ENCODE assay signal across 13 cellular contexts in the genomic region with DNA sequence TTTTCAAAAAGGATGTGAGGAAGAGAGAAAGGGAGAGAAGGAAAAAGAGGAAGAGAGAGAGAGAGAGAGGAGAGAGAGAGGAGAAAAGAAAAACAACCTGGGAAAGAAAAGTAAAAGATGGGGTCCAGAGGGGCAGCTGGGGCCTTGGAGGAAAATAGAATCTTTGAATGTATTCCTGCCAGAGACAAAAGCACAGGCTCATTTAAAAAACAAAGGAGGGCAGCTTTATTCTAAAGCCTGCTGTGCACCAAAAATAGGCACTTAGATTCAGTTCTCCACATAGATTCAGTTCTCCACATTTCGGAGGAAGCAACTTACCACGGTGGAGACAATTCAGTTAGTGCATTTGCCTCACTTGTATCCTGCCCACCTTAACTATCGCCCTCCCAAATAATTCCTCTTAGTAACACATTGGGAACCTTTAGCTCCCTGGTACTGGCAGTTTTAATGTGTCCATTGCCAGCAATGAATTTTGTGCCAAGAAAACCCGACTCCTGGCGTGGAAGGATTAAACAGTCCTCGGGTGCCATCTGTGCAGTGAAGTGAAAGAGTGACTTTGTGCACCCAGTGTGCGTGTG.
DNase-seq lines count a peak whose midpoint lies in the region; ATAC-seq lines count a peak whose summit lies in the region.
"Had no signal": no experiment of that assay in that cellular context is flagged by ENCODE, and none has a peak within 500 bp of the region (broad histone marks: within the 10 kb centered on the region; RNA-seq: fewer than 3 reads in every experiment).

No MANE protein-coding gene starts in this region.

- H3K4me1 Mint-ChIP-seq in activated naive CD8-positive, alpha-beta T cell treated with anti-CD3 and anti-CD28 coated beads, Interleukin-2, amount 10 ng/mL, durations not matched to agents 7 days and 5 days: peaks cover 49% of the 10 kb centered on the region
- peaks cover 17% of the 10 kb centered on the region for H3K4me1 Mint-ChIP-seq in activated naive CD8-positive, alpha-beta T cell treated with anti-CD3 and anti-CD28 coated beads for 36 hours

- peak overlapping the region; percentile 47 for H3K27ac Mint-ChIP-seq in activated naive CD8-positive, alpha-beta T cell treated with anti-CD3 and anti-CD28 coated beads, Interleukin-2, amount 10 ng/mL, durations not matched to agents 7 days and 5 days
- H3K27ac Mint-ChIP-seq in activated naive CD8-positive, alpha-beta T cell treated with anti-CD3 and anti-CD28 coated beads for 36 hours: no peak overlapping the region
- H3K27ac Mint-ChIP-seq: activated T-cell treated with anti-CD3 and anti-CD28 coated beads, Interleukin-2, amount 50 U/mL, for 24 hours had no signal

- POLR2A ChIA-PET in activated naive CD8-positive, alpha-beta T cell treated with anti-CD3 and anti-CD28 coated beads, Interleukin-2, amount 10 ng/mL, durations not matched to agents 7 days and 5 days (lab: Charles Lee): no interaction called here

- no peaks in the 10 kb centered on the region for H3K27me3 Mint-ChIP-seq in activated naive CD8-positive, alpha-beta T cell treated with anti-CD3 and anti-CD28 coated beads, Interleukin-2, amount 10 ng/mL, durations not matched to agents 7 days and 5 days
- no peaks in the 10 kb centered on the region for H3K27me3 Mint-ChIP-seq in activated naive CD8-positive, alpha-beta T cell treated with anti-CD3 and anti-CD28 coated beads for 36 hours
- H3K27me3 Mint-ChIP-seq: activated T-cell treated with anti-CD3 and anti-CD28 coated beads, Interleukin-2, amount 50 U/mL, for 24 hours had no signal

- H3K4me3 Mint-ChIP-seq in activated naive CD8-positive, alpha-beta T cell treated with anti-CD3 and anti-CD28 coated beads, Interleukin-2, amount 10 ng/mL, durations not matched to agents 7 days and 5 days: no peak overlapping the region
- no peak overlapping the region for H3K4me3 Mint-ChIP-seq in activated naive CD8-positive, alpha-beta T cell treated with anti-CD3 and anti-CD28 coated beads for 36 hours
- H3K4me3 Mint-ChIP-seq: activated T-cell treated with anti-CD3 and anti-CD28 coated beads, Interleukin-2, amount 50 U/mL, for 24 hours had no signal

- peaks cover 2% of the 10 kb centered on the region for H3K9me3 Mint-ChIP-seq in activated naive CD8-positive, alpha-beta T cell treated with anti-CD3 and anti-CD28 coated beads, Interleukin-2, amount 10 ng/mL, durations not matched to agents 7 days and 5 days
- no peaks in the 10 kb centered on the region for H3K9me3 Mint-ChIP-seq in activated naive CD8-positive, alpha-beta T cell treated with anti-CD3 and anti-CD28 coated beads for 36 hours
- H3K9me3 Mint-ChIP-seq: activated T-cell treated with anti-CD3 and anti-CD28 coated beads, Interleukin-2, amount 50 U/mL, for 24 hours had no signal

- H3K36me3 Mint-ChIP-seq in activated naive CD8-positive, alpha-beta T cell treated with anti-CD3 and anti-CD28 coated beads, Interleukin-2, amount 10 ng/mL, durations not matched to agents 7 days and 5 days: peaks cover 80% of the 10 kb centered on the region
- H3K36me3 Mint-ChIP-seq in activated naive CD8-positive, alpha-beta T cell treated with anti-CD3 and anti-CD28 coated beads for 36 hours: peaks cover 44% of the 10 kb centered on the region

- no peak for DNase-seq in activated naive CD8-positive, alpha-beta T cell treated with anti-CD3 and anti-CD28 coated beads, Interleukin-2, amount 10 ng/mL, durations not matched to agents 7 days and 5 days
- DNase-seq in activated naive CD8-positive, alpha-beta T cell treated with anti-CD3 and anti-CD28 coated beads for 36 hours: no peak
- DNase-seq in NCI-H524 treated with DMSO at 0.1 percent for 48 hours (lab: John Stamatoyannopoulos, UW) (peak; percentile 21), globus pallidus (ENCODE audit: low spot score) (peak; percentile 32), DMS153 treated with DMSO at 0.1 percent for 48 hours (lab: John Stamatoyannopoulos, UW; ENCODE audit: unreplicated experiment) (no peak)
- DNase-seq: activated T-cell treated with anti-CD3 and anti-CD28 coated beads, Interleukin-2, amount 50 U/mL, for 24 hours; DMS79; heart right ventricle; left colon; NCI-H2171 had no signal

- ATAC-seq in activated naive CD8-positive, alpha-beta T cell treated with anti-CD3 and anti-CD28 coated beads, Interleukin-2, amount 10 ng/mL, durations not matched to agents 7 days and 5 days (ENCODE audit: low read depth): no peak
- ATAC-seq in HG03439 (IDR thresholded peaks at IDR 0.05; ENCODE audit: unreplicated experiment) (no peak), GM18858 (IDR thresholded peaks at IDR 0.05; ENCODE audit: unreplicated experiment) (no peak), GM18907 (IDR thresholded peaks at IDR 0.05; ENCODE audit: unreplicated experiment) (no peak)
- ATAC-seq: left colon had no signal

Comparison
In these comparisons a context has a peak if more than half of its experiments do, and no peak if none do; other contexts are left out.
1. DNase-seq: peak in NCI-H524 treated with DMSO at 0.1 percent for 48 hours (single experiment) and globus pallidus (single experiment); none in activated naive CD8-positive, alpha-beta T cell treated with anti-CD3 and anti-CD28 coated beads, Interleukin-2, amount 10 ng/mL, durations not matched to agents 7 days and 5 days (single experiment), activated naive CD8-positive, alpha-beta T cell treated with anti-CD3 and anti-CD28 coated beads for 36 hours (single experiment) and DMS153 treated with DMSO at 0.1 percent for 48 hours (single experiment).